Comparison of ENCODE assay signal across 16 cellular contexts in genomic region chr6:92541457-92542060, GRCh38.
"Had no signal": no experiment of that assay in that cellular context is flagged by ENCODE, and none has a peak within 500 bp of the region (broad histone marks: within the 10 kb centered on the region; RNA-seq: fewer than 3 reads in every experiment).

No MANE protein-coding gene starts in this region.

- H3K4me1 ChIP-seq: foreskin keratinocyte, pancreas, upper lobe of right lung had no signal

- H3K27ac ChIP-seq: foreskin keratinocyte, neutrophil, pancreas, upper lobe of right lung, VCaP had no signal

- H3K9me3 ChIP-seq: neutrophil, pancreas, upper lobe of right lung had no signal

- H3K36me3 ChIP-seq: neutrophil, pancreas, upper lobe of right lung had no signal

- H3K27me3 ChIP-seq: foreskin keratinocyte, neutrophil, pancreas, upper lobe of right lung had no signal

- DNase-seq: activated CD4-positive, alpha-beta T cell treated with anti-CD3 and anti-CD28 coated beads, Interleukin-2, amount 50 U/mL, for 1 hour; activated CD4-positive, CD25-positive, alpha-beta regulatory T cell treated with anti-CD3 and anti-CD28 coated beads, Interleukin-2, amount 50 U/mL, for 72 hours; activated CD8-positive, alpha-beta memory T cell treated with anti-CD3 and anti-CD28 coated beads, Interleukin-2, amount 50 U/mL, for 4 hours; activated naive CD4-positive, alpha-beta T cell treated with anti-CD3 and anti-CD28 coated beads for 36 hours; activated naive CD8-positive, alpha-beta T cell treated with anti-CD3 and anti-CD28 coated beads, Interleukin-2, amount 50 U/mL, for 24 hours; activated T-cell treated with anti-CD3 and anti-CD28 coated beads, Interleukin-2, amount 50 U/mL, for 4 hours; aorta; effector memory CD8-positive, alpha-beta T cell; glutamatergic neuron; pancreas; stimulated activated naive B cell treated with anti-CD40 and anti-IgM and Interleukin-4, amounts not matched to agents 10 μg/mL and 1 μg/mL and 100 μg/mL, for 72 hours; T-helper 17 cell; upper lobe of right lung had no signal

- H3K4me3 ChIP-seq: pancreas, upper lobe of right lung had no signal
